Comparison of ENCODE assay signal across 1 cellular context in genomic region chr15:57324590-57324890, GRCh38.
TF ChIP-seq lines count a peak whose summit lies in the region.

No MANE protein-coding gene starts in this region.

TF ChIP-seq in HCT116, 20 proteins besides CTCF, POLR2A, EP300 and RAD21:
- no peak for TF ChIP-seq REST (IDR thresholded peaks at IDR 0.05; ENCODE audit: low read depth)
- TF ChIP-seq SP1 (IDR thresholded peaks at IDR 0.05; ENCODE audit: low read depth), result no peak
- TF ChIP-seq ZBTB33 (IDR thresholded peaks at IDR 0.05; ENCODE audit: extremely low read depth, insufficient replicate concordance, low read length), result no peak
- no peak for TF ChIP-seq EZH2 (IDR thresholded peaks at IDR 0.05)
- peak; percentile 50 for TF ChIP-seq EGR1 (IDR thresholded peaks at IDR 0.05; ENCODE audit: low read depth)
- TF ChIP-seq TCF7L2 (IDR thresholded peaks at IDR 0.05; ENCODE audit: borderline replicate concordance, extremely low read depth, insufficient read depth, insufficient read length), result no peak
TF ChIP-seq in HCT116: peak in this region for 1.
